ENCODE assay signal across 21 cellular contexts in the genomic region with DNA sequence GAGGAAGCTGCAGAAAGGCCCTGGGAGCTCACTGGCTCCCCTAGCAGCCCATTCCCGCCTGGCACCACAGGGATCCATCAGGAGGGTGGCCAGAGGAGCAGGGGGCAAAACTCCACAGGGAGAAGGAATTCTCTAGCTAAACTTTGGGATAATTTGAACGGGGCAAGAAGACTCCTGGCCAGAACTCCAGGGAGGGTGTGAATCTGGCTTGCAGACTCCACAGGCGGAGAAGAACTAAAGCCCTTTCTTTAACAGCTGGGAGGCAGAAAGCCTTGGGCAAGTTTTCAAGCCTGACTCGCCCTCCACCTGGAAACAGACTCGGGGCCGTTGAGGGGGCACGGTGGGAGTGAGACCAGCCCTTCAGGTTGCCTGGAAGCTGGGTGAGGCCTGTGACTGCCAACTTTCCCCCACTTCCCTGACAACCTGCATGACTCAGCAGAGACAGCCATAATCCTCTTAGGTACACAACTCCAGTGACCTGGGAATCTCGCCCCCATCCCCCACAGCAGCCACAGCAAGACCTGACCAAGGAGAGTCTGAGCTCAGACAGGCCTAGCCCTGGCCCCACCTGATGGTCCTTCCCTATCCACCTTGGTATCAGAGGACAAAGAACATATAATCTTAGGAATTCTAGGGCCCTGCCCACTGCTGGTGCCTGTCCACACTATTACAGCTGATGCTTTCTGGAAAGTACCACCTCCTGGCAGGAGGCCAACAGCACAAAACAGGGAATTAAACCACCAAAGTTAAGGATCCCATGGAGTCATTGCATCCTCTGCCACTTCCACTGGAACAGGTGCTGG. TPM values are rescaled to one million over a fixed set of nuclear protein-coding genes. Genes with fewer than 3 reads are reported as not detected.
DNase-seq lines count a peak whose midpoint lies in the region; ATAC-seq and TF ChIP-seq lines count a peak whose summit lies in the region.
"Had no signal": no experiment of that assay in that cellular context is flagged by ENCODE, and none has a peak within 500 bp of the region (broad histone marks: within the 10 kb centered on the region; RNA-seq: fewer than 3 reads in every experiment).

No MANE protein-coding gene starts in this region.

- H3K4ac ChIP-seq in mesendoderm (ENCODE audit: low read depth, low read length), result peak overlapping the region; percentile 76

- H3K36me3 Mint-ChIP-seq in activated T-cell treated with anti-CD3 and anti-CD28 coated beads, Interleukin-2, amount 50 U/mL, for 72 hours (ENCODE audit: insufficient read depth in 2 of 2), result peaks cover 35 to 56% of the 10 kb centered on the region in 2 donors

- H2BK120ac ChIP-seq in mesendoderm (ENCODE audit: low read depth, low read length), result peak overlapping the region; percentile 83

- no peaks in the 10 kb centered on the region for H3K79me1 ChIP-seq in mesendoderm (ENCODE audit: low read length)

- H3K36me3 ChIP-seq in mesendoderm (ENCODE audit: control insufficient read depth, insufficient read depth, low read length), result no peaks in the 10 kb centered on the region
- H3K36me3 ChIP-seq: thoracic aorta had no signal

- H3K27ac Mint-ChIP-seq in activated T-cell treated with anti-CD3 and anti-CD28 coated beads, Interleukin-2, amount 50 U/mL, for 72 hours, result no peak overlapping the region
- H3K27ac Mint-ChIP-seq: immature natural killer cell, T-helper 17 cell had no signal

- WGBS in mesendoderm (ENCODE audit: extremely low coverage, insufficient coverage, low lambda C conversion rate), result no CpG with 5 or more reads among the region's 8 CpGs

- no peaks in the 10 kb centered on the region for H3K4me1 Mint-ChIP-seq in activated T-cell treated with anti-CD3 and anti-CD28 coated beads, Interleukin-2, amount 50 U/mL, for 72 hours (ENCODE audit: low read depth)
- H3K4me1 Mint-ChIP-seq: CD14-positive monocyte, immature natural killer cell, T-helper 17 cell had no signal

- peaks cover 17% of the 10 kb centered on the region for H3K27me3 Mint-ChIP-seq in activated T-cell treated with anti-CD3 and anti-CD28 coated beads, Interleukin-2, amount 50 U/mL, for 72 hours (ENCODE audit: low read depth)

- peak overlapping the region; percentile 63 for H3K56ac ChIP-seq in mesendoderm (ENCODE audit: low read length)

- peak overlapping the region; percentile 10 for H2BK5ac ChIP-seq in mesendoderm (ENCODE audit: low read length)

- no peak overlapping the region for H4K5ac ChIP-seq in mesendoderm (ENCODE audit: low read length)

- TF ChIP-seq CTCF in C4-2B (conservative IDR thresholded peaks at IDR 0.05), result no peak

- no peak overlapping the region for H4K8ac ChIP-seq in mesendoderm (ENCODE audit: low read depth, low read length)

- peak overlapping the region; percentile 23 for H2BK15ac ChIP-seq in mesendoderm (replicated peaks; ENCODE audit: low read depth)

- H3K27ac ChIP-seq in C4-2B, result peak overlapping the region; percentile 3
- H3K27ac ChIP-seq in mesendoderm (ENCODE audit: low read depth, low read length), result no peak overlapping the region
- H3K27ac ChIP-seq: GM23248, thoracic aorta had no signal

- ATAC-seq in GM18867 (IDR thresholded peaks at IDR 0.05; ENCODE audit: unreplicated experiment), result no peak
- ATAC-seq in HG03095 (IDR thresholded peaks at IDR 0.05; ENCODE audit: unreplicated experiment), result no peak
- ATAC-seq in activated T-cell treated with anti-CD3 and anti-CD28 coated beads, Interleukin-2, amount 50 U/mL, for 72 hours (replicated peaks in 1 of 2), result no peak
- ATAC-seq: right cardiac atrium, Right ventricle myocardium inferior, T-helper 17 cell had no signal

- no peak overlapping the region for H3K4me3 ChIP-seq in mesendoderm (ENCODE audit: low read length)
- H3K4me3 ChIP-seq: GM23248, thoracic aorta had no signal

- peaks cover 13 to 15% of the 10 kb centered on the region in 2 donors for H3K9me3 Mint-ChIP-seq in activated T-cell treated with anti-CD3 and anti-CD28 coated beads, Interleukin-2, amount 50 U/mL, for 72 hours

- H3K27me3 ChIP-seq in mesendoderm (ENCODE audit: insufficient read depth, low read length, poor library complexity), result no peaks in the 10 kb centered on the region

- H3K9ac ChIP-seq in mesendoderm (ENCODE audit: low read length), result no peak overlapping the region
- H3K9ac ChIP-seq: GM23248 had no signal

- no peak overlapping the region for H3K23ac ChIP-seq in mesendoderm (ENCODE audit: low read length)

- no peak overlapping the region for H3K4me3 Mint-ChIP-seq in activated T-cell treated with anti-CD3 and anti-CD28 coated beads, Interleukin-2, amount 50 U/mL, for 72 hours
- H3K4me3 Mint-ChIP-seq: CD14-positive monocyte, immature natural killer cell, T-helper 17 cell had no signal

- H3K4me2 ChIP-seq in mesendoderm (ENCODE audit: low read length), result no peak overlapping the region

- DNase-seq in NCI-H69 (lab: John Stamatoyannopoulos, UW), result peak; percentile 39
- peak; percentile 52 for DNase-seq in ecto neural progenitor cell (ENCODE audit: low spot score)
- peak; percentile 71 for DNase-seq in mesendoderm
- no peak for DNase-seq in NCI-H128 (lab: John Stamatoyannopoulos, UW; ENCODE audit: unreplicated experiment)
- DNase-seq in activated T-cell treated with anti-CD3 and anti-CD28 coated beads, Interleukin-2, amount 50 U/mL, for 72 hours, result no peak
- DNase-seq: 8988T; activated T-cell treated with anti-CD3 and anti-CD28 coated beads for 4 hours; central memory CD4-positive, alpha-beta T cell; effector memory CD4-positive, alpha-beta T cell; foreskin fibroblast; GM23248; immature natural killer cell; mesenchymal stem cell; right cardiac atrium; T-helper 17 cell had no signal

- H3K4me1 ChIP-seq in mesendoderm (ENCODE audit: control insufficient read depth, low read depth, low read length), result no peaks in the 10 kb centered on the region

- H3K79me2 ChIP-seq in mesendoderm (ENCODE audit: control insufficient read depth, insufficient read depth, low read length), result no peaks in the 10 kb centered on the region

- no peak overlapping the region for H2AK5ac ChIP-seq in mesendoderm (ENCODE audit: low read length)

- H3K18ac ChIP-seq in mesendoderm (ENCODE audit: low read length), result peak overlapping the region; percentile 46

RNA-seq across cellular contexts. Expression of gene SLC27A2, which starts 28.7 kb away (rescaled TPM):
- 2.1 TPM for polyA plus RNA-seq in mesendoderm (2013, experiment 1 of 2)
- 2.0 TPM for polyA plus RNA-seq in mesendoderm (2013, experiment 2 of 2)
- 10 to 100 TPM; 27.6 to 33.5 TPM for total RNA-seq in activated T-cell treated with anti-CD3 and anti-CD28 coated beads, Interleukin-2, amount 50 U/mL, for 72 hours
- total RNA-seq: GM23248, Right ventricle myocardium inferior had no signal
- polyA plus RNA-seq: GM23248 had no signal

RNA-seq across cellular contexts. Expression of gene HDC, which starts 54.9 kb away (rescaled TPM):
- 0.04 TPM for polyA plus RNA-seq in mesendoderm (2013, experiment 1 of 2)
- polyA plus RNA-seq in mesendoderm (2013, experiment 2 of 2), result 0.10 TPM
- total RNA-seq in activated T-cell treated with anti-CD3 and anti-CD28 coated beads, Interleukin-2, amount 50 U/mL, for 72 hours, result 1 to 10 TPM; 1.1 to 1.7 TPM
- total RNA-seq: GM23248 had no signal
- polyA plus RNA-seq: GM23248, right cardiac atrium had no signal

Comparison
In these comparisons a context has a peak if more than half of its experiments do, and no peak if none do; other contexts are left out.
1. DNase-seq: peak in NCI-H69 (single experiment), ecto neural progenitor cell (single experiment) and mesendoderm (single experiment); none in NCI-H128 (single experiment) and activated T-cell treated with anti-CD3 and anti-CD28 coated beads, Interleukin-2, amount 50 U/mL, for 72 hours (0 of 2).